10 cellular contexts compared by ENCODE assay signal in the genomic region with DNA sequence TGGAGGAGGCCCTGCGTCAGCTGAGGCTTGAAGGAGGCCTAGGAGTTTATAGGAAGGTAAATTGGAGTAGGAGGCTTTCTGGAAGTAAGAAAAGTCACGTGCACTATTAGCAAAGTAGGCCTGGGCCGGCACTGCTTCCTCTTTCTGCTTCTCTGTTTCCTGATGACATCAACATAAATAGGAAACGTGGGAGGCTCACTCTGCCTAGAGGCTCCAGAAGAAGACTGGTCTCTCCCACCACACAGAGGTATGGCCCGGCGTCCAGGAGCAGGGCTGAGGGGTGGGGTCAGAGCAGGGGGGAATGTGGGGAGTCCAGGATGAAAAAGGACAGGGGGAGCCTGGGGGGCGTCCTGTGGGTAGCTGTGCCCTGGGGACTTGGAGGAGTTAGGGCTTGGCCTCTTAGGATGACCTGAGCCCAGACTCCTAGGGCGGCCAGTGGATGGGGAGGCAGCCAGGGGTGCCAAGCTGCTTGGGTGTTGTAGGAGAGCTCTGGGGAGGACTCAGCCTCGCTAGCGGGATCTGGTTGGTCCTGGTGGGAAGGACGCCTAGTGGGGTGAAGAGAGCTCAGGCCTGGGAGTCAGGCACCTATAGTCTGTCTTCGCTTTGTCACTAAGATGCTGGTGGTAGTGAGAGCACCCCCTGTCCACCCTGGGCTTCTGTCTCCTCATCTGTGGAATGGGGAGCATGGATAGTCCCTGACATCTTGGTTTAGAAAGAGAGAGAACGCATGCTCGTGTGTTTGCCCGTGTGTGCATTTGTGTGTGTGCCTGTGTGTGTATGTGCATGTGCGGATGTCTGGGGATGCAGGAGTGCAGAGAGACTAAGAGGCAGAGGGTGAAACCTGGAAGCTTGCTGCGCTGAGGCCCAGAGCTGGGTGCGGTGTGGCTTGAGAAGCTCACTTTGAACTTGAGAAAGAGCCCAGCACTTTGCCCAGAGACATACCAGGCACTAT. TPM values are rescaled to one million over a fixed set of nuclear protein-coding genes. Genes with fewer than 3 reads are reported as not detected.
DNase-seq lines count a peak whose midpoint lies in the region; ATAC-seq, FAIRE-seq and TF ChIP-seq lines count a peak whose summit lies in the region.
"Had no signal": no experiment of that assay in that cellular context is flagged by ENCODE, and none has a peak within 500 bp of the region (broad histone marks: within the 10 kb centered on the region; RNA-seq: fewer than 3 reads in every experiment).

Gene CSF2RB, plus strand, starts transcription at position 198 of the 952 bp plus-strand sequence. CDS start 8,580 bp downstream, outside the sequence.

- H3K27me3 ChIP-seq in OCI-LY3 (ENCODE audit: low read depth, low read length) (no peaks in the 10 kb centered on the region), sigmoid colon (no peaks in the 10 kb centered on the region)

- peaks cover 27% of the 10 kb centered on the region for H3K36me3 ChIP-seq in OCI-LY3 (replicated peaks; ENCODE audit: low read depth, low read length)
- no peaks in the 10 kb centered on the region for H3K36me3 ChIP-seq in sigmoid colon

- peak within 1 kb of the TSS; percentile 80 for H3K4me2 ChIP-seq in OCI-LY3 (ENCODE audit: low read length)

- peak within 1 kb of the TSS; percentile 58; the same call in 1 of the 2 replicates for H2AFZ ChIP-seq in OCI-LY3 (ENCODE audit: low read depth, low read length)

- H3K27ac ChIP-seq in OCI-LY3 (ENCODE audit: low read length) (peak within 1 kb of the TSS; percentile 83), sigmoid colon (peak within 1 kb of the TSS in 3 of 4 donors; percentile 27 to 62 (median 46))

- H3K9me3 ChIP-seq in OCI-LY3 (ENCODE audit: insufficient read depth, low read length) (peaks cover 8% of the 10 kb centered on the region), sigmoid colon (no peaks in the 10 kb centered on the region)

- peaks cover 61% of the 10 kb centered on the region for H3K79me2 ChIP-seq in OCI-LY3 (ENCODE audit: low read length)

- peak within 1 kb of the TSS; percentile 94 for H3K9ac ChIP-seq in OCI-LY3 (ENCODE audit: low read length)

- peaks cover 23% of the 10 kb centered on the region for H4K20me1 ChIP-seq in OCI-LY3 (ENCODE audit: insufficient read depth, low read length)

- H3K4me1 ChIP-seq in OCI-LY3 (ENCODE audit: low read length): peaks cover 55% of the 10 kb centered on the region
- H3K4me1 ChIP-seq in sigmoid colon: peaks cover 0 to 15% (median 14%) of the 10 kb centered on the region in 4 donors

- H3K4me3 ChIP-seq in OCI-LY3 (ENCODE audit: low read length) (peak within 1 kb of the TSS; percentile 95), sigmoid colon (peak within 1 kb of the TSS in 3 of 4 donors; percentile 16 to 34 (median 20))

- peak; percentile 90 for FAIRE-seq in GM19239 (lab: Jason Lieb, UNC)

- no peak for TF ChIP-seq POLR2A in sigmoid colon (IDR thresholded peaks at IDR 0.05)

- intact Hi-C loops in Right ventricle myocardium inferior (cut with DNase I) (no loop called here), sigmoid colon (cut with DNase I) (no loop called here)

- no peak for TF ChIP-seq EP300 in sigmoid colon (IDR thresholded peaks at IDR 0.05)

- TF ChIP-seq CTCF in OCI-LY3 (IDR thresholded peaks at IDR 0.05; ENCODE audit: low read depth, low read length) (no peak), sigmoid colon (IDR thresholded peaks at IDR 0.05) (no peak)

- WGBS in sigmoid colon, 2 donors: 60 to 68% methylated on average over 18 of the region's 18 CpGs

- DNase-seq in GM19239 (ENCODE audit: insufficient read length, low spot score): no peak
- DNase-seq in Right ventricle myocardium inferior (ENCODE audit: missing footprints): peak; percentile 89
- peak; percentile 69 for DNase-seq in sigmoid colon
- no peak for DNase-seq in activated gamma-delta T cell treated with Interleukin-2 at 50 U/mL for 16 hours
- DNase-seq: H7 had no signal

- ATAC-seq in Right ventricle myocardium inferior (peak; percentile 74), GM21717 (IDR thresholded peaks at IDR 0.05; ENCODE audit: unreplicated experiment) (no peak), GM18517 (IDR thresholded peaks at IDR 0.05; ENCODE audit: unreplicated experiment) (no peak), HG03520 (IDR thresholded peaks at IDR 0.05; ENCODE audit: unreplicated experiment) (no peak)

RNA-seq across cellular contexts. Expression of gene CSF2RB, which starts in this region (rescaled TPM):
- total RNA-seq in Right ventricle myocardium inferior (3.1 TPM), sigmoid colon (1 to 10 TPM; 3.0 to 5.0 (median 3.9) TPM)
- polyA plus RNA-seq in sigmoid colon: 10 to 100 TPM in 1 of 3 donors, 1 to 10 TPM in 1, under 1 TPM in 1; 0.60 to 11.4 (median 3.7) TPM
- total RNA-seq: H7, SK-MEL-5 had no signal

Comparison
In these comparisons a context has a peak if more than half of its experiments do, and no peak if none do; other contexts are left out.
1. DNase-seq: peak in Right ventricle myocardium inferior (single experiment) and sigmoid colon (single experiment); none in GM19239 (single experiment) and activated gamma-delta T cell treated with Interleukin-2 at 50 U/mL for 16 hours (single experiment).